19 cellular contexts compared by ENCODE assay signal in genomic region chr2:46565364-46565763, GRCh38. TPM values are rescaled to one million over a fixed set of nuclear protein-coding genes. Genes with fewer than 3 reads are reported as not detected.
DNase-seq lines count a peak whose midpoint lies in the region; ATAC-seq, FAIRE-seq and TF ChIP-seq lines count a peak whose summit lies in the region.
"Had no signal": no experiment of that assay in that cellular context is flagged by ENCODE, and none has a peak within 500 bp of the region (broad histone marks: within the 10 kb centered on the region; RNA-seq: fewer than 3 reads in every experiment).

No MANE protein-coding gene starts in this region.

- ATAC-seq in left cardiac atrium (no peak), GM12878 (no peak), HG02678 (IDR thresholded peaks at IDR 0.05; ENCODE audit: unreplicated experiment) (no peak)
- no peak for ATAC-seq in stimulated activated naive B cell treated with anti-CD40 and anti-IgM and Interleukin-4, amounts not matched to agents 10 μg/mL and 1 μg/mL and 100 μg/mL, for 72 hours (replicated peaks)
- ATAC-seq: PC-3 had no signal

- no peak overlapping the region for H2AFZ ChIP-seq in GM12878 (ENCODE audit: control insufficient read depth, low read depth, low read length)

- H3K27ac ChIP-seq in left ventricle myocardium inferior (replicated peaks) (peak overlapping the region; percentile 87), GM12878 (ENCODE audit: control insufficient read depth, insufficient read depth) (no peak overlapping the region), transverse colon (no peak overlapping the region)
- H3K27ac ChIP-seq: SK-N-MC had no signal

- no peaks in the 10 kb centered on the region for H3K9me3 Mint-ChIP-seq in IgD-negative memory B cell
- peaks cover 0 to 5% of the 10 kb centered on the region in 2 donors for H3K9me3 Mint-ChIP-seq in stimulated activated naive B cell treated with anti-CD40 and anti-IgM and Interleukin-4, amounts not matched to agents 10 μg/mL and 1 μg/mL and 100 μg/mL, for 72 hours

- BruUV-seq in GM12878 (replicated peaks; lab: Mats Ljungman, UMichigan): no TSS peak

- peaks cover 25% of the 10 kb centered on the region for H3K79me2 ChIP-seq in GM12878 (ENCODE audit: control insufficient read depth, insufficient read depth, low read length)

- POLR2A ChIA-PET in GM12878 (lab: Charles Lee): interaction anchor here (0.6 to 2.1 kb wide), 6 partner anchors 16 to 187 kb away, joined by 3 to 9 read pairs (median 4); no protein-coding TSS in a partner anchor

- peak overlapping the region in 2 of 4 donors; percentile 46 to 87 for H3K4me3 Mint-ChIP-seq in IgD-negative memory B cell
- peak overlapping the region; percentile 29 to 39 for H3K4me3 Mint-ChIP-seq in stimulated activated naive B cell treated with anti-CD40 and anti-IgM and Interleukin-4, amounts not matched to agents 10 μg/mL and 1 μg/mL and 100 μg/mL, for 72 hours

- H3K4me3 ChIP-seq in left ventricle myocardium inferior (peak overlapping the region; percentile 24), GM12878 (no peak overlapping the region), transverse colon (no peak overlapping the region)
- H3K4me3 ChIP-seq: SK-N-MC had no signal

- FAIRE-seq in GM12878 (lab: Jason Lieb, UNC) (no peak), HTR-8/SVneo (lab: Jason Lieb, UNC) (no peak)
- FAIRE-seq: GM12891 had no signal

- H3K4me1 Mint-ChIP-seq in IgD-negative memory B cell: peaks cover 61 to 86% (median 81%) of the 10 kb centered on the region in 3 donors
- peaks cover 68 to 92% of the 10 kb centered on the region in 2 donors for H3K4me1 Mint-ChIP-seq in stimulated activated naive B cell treated with anti-CD40 and anti-IgM and Interleukin-4, amounts not matched to agents 10 μg/mL and 1 μg/mL and 100 μg/mL, for 72 hours

- WGBS in GM12878 (ENCODE audit: insufficient coverage, insufficient replicate concordance, low lambda C conversion rate, missing lambda C conversion rate): 95% methylated on average over 3 of the region's 3 CpGs
- 87 to 100% methylated on average over 1 to 3 of the region's 3 CpGs for WGBS in transverse colon (ENCODE audit: low coverage in 1 of 2), 2 donors

- SMC1A ChIA-PET in GM12878 (lab: Charles Lee; ENCODE audit: uncharacterized antibody, unreplicated experiment): interaction anchor here (0.6 to 9.1 kb wide), 8 partner anchors 8 to 38 kb away, joined by 3 to 188 read pairs (median 5); no protein-coding TSS in a partner anchor

- CTCF ChIA-PET in GM12878 (lab: Yijun Ruan, JAX): interaction anchor here (0.8 to 4.6 kb wide), 4 partner anchors 9 to 30 kb away, joined by 3 to 29 read pairs (median 4); no protein-coding TSS in a partner anchor

- peaks cover 97% of the 10 kb centered on the region for H3K4me1 ChIP-seq in left ventricle myocardium inferior
- peaks cover 72% of the 10 kb centered on the region for H3K4me1 ChIP-seq in GM12878 (ENCODE audit: control insufficient read depth, insufficient read depth, low read length)
- peaks cover 9 to 60% (median 24%) of the 10 kb centered on the region in 4 donors for H3K4me1 ChIP-seq in transverse colon
- H3K4me1 ChIP-seq: BE2C had no signal

- in situ Hi-C loops in GM12878 (cut with MboI) (no loop called here), transverse colon (cut with MboI; ENCODE audit: low pct_ligation_motif_present in 1 of 4, low pct_unique_long_range_greater_than_20kb in 1 of 4, low sequenced_read_pairs in 3 of 4) (no loop called here)

- no peak for TF ChIP-seq RAD21 in GM12878 (IDR thresholded peaks at IDR 0.05; ENCODE audit: insufficient read depth, low read depth, low read length)

- intact Hi-C loops in left ventricle myocardium inferior (cut with micrococcal nuclease): no loop called here
- intact Hi-C loops in left cardiac atrium (cut with DNase I): loop anchor here in 1 of 2 donors (2.0 kb wide), 1 partner anchor 19 kb away; no protein-coding TSS in a partner anchor
- intact Hi-C loops in GM12878 (cut with micrococcal nuclease; ENCODE audit: unreplicated experiment): no loop called here
- intact Hi-C loops in transverse colon (cut with DNase I; ENCODE audit: low total_unique reads): no loop called here

- peaks cover 5% of the 10 kb centered on the region for H3K36me3 ChIP-seq in left ventricle myocardium inferior
- peaks cover 2 to 18% of the 10 kb centered on the region in 2 experiments; a peak in 2 of 4 replicates for H3K36me3 ChIP-seq in GM12878 (ENCODE audit: control insufficient read depth in 2 of 2, insufficient read depth in 2 of 2, low read length in 1 of 2)
- H3K36me3 ChIP-seq in transverse colon: no peaks in the 10 kb centered on the region

- TF ChIP-seq EP300 in GM12878 (IDR thresholded peaks at IDR 0.05; ENCODE audit: borderline replicate concordance in 1 of 2, control insufficient read depth in 1 of 2, low read depth in 2 of 2, low read length in 2 of 2): no peak
- no peak for TF ChIP-seq EP300 in transverse colon (IDR thresholded peaks at IDR 0.05; ENCODE audit: low read depth)

- H4K20me1 ChIP-seq in GM12878 (ENCODE audit: control insufficient read depth, insufficient read depth): no peaks in the 10 kb centered on the region

- TF ChIP-seq CTCF in left ventricle myocardium inferior (IDR thresholded peaks at IDR 0.05; ENCODE audit: borderline replicate concordance) (no peak), GM12878 (IDR thresholded peaks at IDR 0.05 in 2 of 3, conservative IDR thresholded peaks at IDR 0.05 in 1 of 3; ENCODE audit: control insufficient read depth in 2 of 3, extremely low read depth in 1 of 3, insufficient read depth in 1 of 3, low read depth in 3 of 3, low read length in 3 of 3) (no peak), transverse colon (IDR thresholded peaks at IDR 0.05) (no peak)

- H3K27me3 ChIP-seq in left ventricle myocardium inferior (ENCODE audit: low read depth) (no peaks in the 10 kb centered on the region), GM12878 (replicated peaks in 1 of 2; ENCODE audit: control insufficient read depth in 2 of 2, insufficient read depth in 2 of 2, low read length in 1 of 2) (no peaks in the 10 kb centered on the region), transverse colon (no peaks in the 10 kb centered on the region)
- H3K27me3 ChIP-seq: BE2C had no signal

- no peaks in the 10 kb centered on the region for H3K27me3 Mint-ChIP-seq in IgD-negative memory B cell
- no peaks in the 10 kb centered on the region for H3K27me3 Mint-ChIP-seq in stimulated activated naive B cell treated with anti-CD40 and anti-IgM and Interleukin-4, amounts not matched to agents 10 μg/mL and 1 μg/mL and 100 μg/mL, for 72 hours

- TF ChIP-seq POLR2A in GM12878 (IDR thresholded peaks at IDR 0.05; ENCODE audit: low read depth, low read length) (no peak), transverse colon (IDR thresholded peaks at IDR 0.05) (no peak)

- H3K9ac ChIP-seq in GM12878 (ENCODE audit: control insufficient read depth, insufficient read depth, low read length): no peak overlapping the region

- RAD21 ChIA-PET in GM12878 (lab: Charles Lee; ENCODE audit: unreplicated experiment): interaction anchor here (1.3 to 4.2 kb wide), 4 partner anchors 12 to 20 kb away, joined by 4 to 23 read pairs (median 6); no protein-coding TSS in a partner anchor

- H3K36me3 Mint-ChIP-seq in IgD-negative memory B cell: peaks cover 8% of the 10 kb centered on the region
- H3K36me3 Mint-ChIP-seq in stimulated activated naive B cell treated with anti-CD40 and anti-IgM and Interleukin-4, amounts not matched to agents 10 μg/mL and 1 μg/mL and 100 μg/mL, for 72 hours: peaks cover 27 to 52% of the 10 kb centered on the region in 2 donors

- H3K9me3 ChIP-seq in left ventricle myocardium inferior (replicated peaks): no peaks in the 10 kb centered on the region
- no peaks in the 10 kb centered on the region for H3K9me3 ChIP-seq in GM12878 (replicated peaks; ENCODE audit: control insufficient read depth, insufficient read depth, low read length)
- no peaks in the 10 kb centered on the region for H3K9me3 ChIP-seq in transverse colon
- H3K9me3 ChIP-seq: BE2C had no signal

- peak overlapping the region; percentile 42; the same call in 1 of the 2 replicates for H3K4me2 ChIP-seq in GM12878 (ENCODE audit: control insufficient read depth, insufficient read depth)

- peak overlapping the region; percentile 48 to 83 (median 82) for H3K27ac Mint-ChIP-seq in IgD-negative memory B cell
- peak overlapping the region; percentile 68 for H3K27ac Mint-ChIP-seq in stimulated activated naive B cell treated with anti-CD40 and anti-IgM and Interleukin-4, amounts not matched to agents 10 μg/mL and 1 μg/mL and 100 μg/mL, for 72 hours

- DNase-seq in left ventricle myocardium inferior (no peak), left cardiac atrium (no peak), GM12878 (ENCODE audit: low read depth, low spot score) (no peak), transverse colon (no peak), HTR-8/SVneo (ENCODE audit: insufficient read length, low spot score) (no peak)
- DNase-seq in stimulated activated naive B cell treated with anti-CD40 and anti-IgM and Interleukin-4, amounts not matched to agents 10 μg/mL and 1 μg/mL and 100 μg/mL, for 72 hours: no peak
- DNase-seq: BE2C, COR-L47, DMS53, KBM-7, NCI-H187 treated with DMSO at 0.1 percent for 48 hours, NCI-H2171, NCI-H510A treated with DMSO at 0.1 percent for 48 hours, PC-3, T-helper 1 cell had no signal

RNA-seq across cellular contexts. Expression of gene ATP6V1E2, which starts 23.0 kb away (rescaled TPM):
- total RNA-seq in left ventricle myocardium inferior: 9.1 TPM
- 1 to 10 TPM; 4.1 to 6.5 TPM for total RNA-seq in left cardiac atrium
- polyA plus RNA-seq in IgD-negative memory B cell: 11.6 TPM
- total RNA-seq in GM12878 (2013; cell fraction: nucleolus; rRNA removed): 14.5 and 16.0 TPM in 2 replicates
- 7.5 and 8.8 TPM in 2 replicates for total RNA-seq in GM12878 (2014; rRNA removed)
- 7.9 and 8.3 TPM in 2 replicates for total RNA-seq in GM12878 (2014; rRNA removed; fragmentation: Illumina TruSeq; extraction: Trizol)
- 6.8 and 8.9 TPM in 2 replicates for total RNA-seq in GM12878 (2021)
- polyA plus RNA-seq in GM12878 (2011; ENCODE audit: low read depth): 5.3 TPM
- polyA plus RNA-seq in GM12878 (2011; rRNA removed): 8.2 and 9.4 TPM in 2 replicates
- 8.1 and 8.3 TPM in 2 replicates for polyA plus RNA-seq in GM12878 (2011; cell fraction: cytosol; rRNA removed)
- 9.7 and 10.9 TPM in 2 replicates for polyA plus RNA-seq in GM12878 (2011; cell fraction: nucleus; rRNA removed)
- polyA plus RNA-seq in GM12878 (2012): 7.6 and 9.1 TPM in 2 replicates
- 8.6 and 9.0 TPM in 2 replicates for polyA plus RNA-seq in GM12878 (2014; fragmentation: Illumina TruSeq; extraction: Trizol)
- polyA plus RNA-seq in GM12878 (2014; fragmentation: Nextera tagmentation; extraction: Ambion mirVana): 1 to 10 TPM; 2.7 to 3.9 TPM
- polyA plus RNA-seq in GM12878 (2014; rRNA removed): 5.9 and 6.4 TPM in 2 replicates
- polyA plus RNA-seq in GM12878 (2016; fragmentation: Nextera tagmentation; extraction: Ambion mirVana): 1 to 10 TPM; 5.4 to 6.7 TPM
- polyA minus RNA-seq in GM12878 (2011; rRNA and poly(A)+ RNA removed): 8.4 and 9.1 TPM in 2 replicates
- 4.2 and 6.7 TPM in 2 replicates for polyA minus RNA-seq in GM12878 (2011; cell fraction: cytosol; rRNA and poly(A)+ RNA removed)
- 6.5 and 9.8 TPM in 2 replicates for polyA minus RNA-seq in GM12878 (2011; cell fraction: nucleus; rRNA and poly(A)+ RNA removed)
- total RNA-seq in transverse colon: 1 to 10 TPM in 3 of 4 donors, not detected in 1; 1.2 to 3.2 (median 2.2) TPM

RNA-seq across cellular contexts. Expression of gene RHOQ, which starts 23.1 kb away (rescaled TPM):
- total RNA-seq in left ventricle myocardium inferior (380 TPM), left cardiac atrium (100 to 1,000 TPM; 156 to 186 TPM), GM12878 (2014; rRNA removed) (23.6 and 26.9 TPM in 2 replicates), GM12878 (2014; rRNA removed; fragmentation: Illumina TruSeq; extraction: Trizol) (30.9 and 32.2 TPM in 2 replicates), GM12878 (2021) (25.6 and 28.3 TPM in 2 replicates), transverse colon (10 to 100 TPM in 3 of 4 donors, 1 to 10 TPM in 1; 8.2 to 58.1 (median 41.6) TPM)
- polyA plus RNA-seq in IgD-negative memory B cell (8.0 TPM), GM12878 (2011; rRNA removed) (79.6 and 87.5 TPM in 2 replicates), GM12878 (2014; fragmentation: Illumina TruSeq; extraction: Trizol) (39.3 and 43.3 TPM in 2 replicates), GM12878 (2014; fragmentation: Nextera tagmentation; extraction: Ambion mirVana) (10 to 100 TPM; 11.7 to 12.2 TPM), GM12878 (2014; rRNA removed) (24.0 and 25.7 TPM in 2 replicates), GM12878 (2016; fragmentation: Nextera tagmentation; extraction: Ambion mirVana) (1 to 10 TPM; 4.6 to 6.0 TPM)
- total RNA-seq in GM12878 (2013; cell fraction: nucleolus; rRNA removed): 132 and 135 TPM in 2 replicates
- polyA plus RNA-seq in GM12878 (2011; ENCODE audit: low read depth): 26.9 TPM
- 38.2 and 51.3 TPM in 2 replicates for polyA plus RNA-seq in GM12878 (2011; cell fraction: cytosol; rRNA removed)
- 113 and 146 TPM in 2 replicates for polyA plus RNA-seq in GM12878 (2011; cell fraction: nucleus; rRNA removed)
- 48.1 and 55.1 TPM in 2 replicates for polyA plus RNA-seq in GM12878 (2012)
- polyA minus RNA-seq in GM12878 (2011; rRNA and poly(A)+ RNA removed): 45.8 and 52.7 TPM in 2 replicates
- 14.4 and 17.3 TPM in 2 replicates for polyA minus RNA-seq in GM12878 (2011; cell fraction: cytosol; rRNA and poly(A)+ RNA removed)
- 60.0 and 84.1 TPM in 2 replicates for polyA minus RNA-seq in GM12878 (2011; cell fraction: nucleus; rRNA and poly(A)+ RNA removed)

RNA-seq across cellular contexts. Expression of gene PIGF, which starts 51.5 kb away (rescaled TPM):
- total RNA-seq in left ventricle myocardium inferior (10.3 TPM), left cardiac atrium (10 to 100 TPM; 11.7 to 16.5 TPM), GM12878 (2014; rRNA removed) (17.5 and 26.9 TPM in 2 replicates), GM12878 (2014; rRNA removed; fragmentation: Illumina TruSeq; extraction: Trizol) (18.8 and 21.1 TPM in 2 replicates), GM12878 (2021) (19.7 and 19.8 TPM in 2 replicates), transverse colon (10 to 100 TPM in 2 of 4 donors, 1 to 10 TPM in 2; 4.6 to 38.1 (median 14.4) TPM)
- polyA plus RNA-seq in IgD-negative memory B cell (13.4 TPM), GM12878 (2011; rRNA removed) (65.3 and 88.6 TPM in 2 replicates), GM12878 (2014; fragmentation: Illumina TruSeq; extraction: Trizol) (21.5 and 27.7 TPM in 2 replicates), GM12878 (2014; fragmentation: Nextera tagmentation; extraction: Ambion mirVana) (10 to 100 TPM; 71.6 to 84.1 TPM), GM12878 (2014; rRNA removed) (16.4 and 24.2 TPM in 2 replicates), GM12878 (2016; fragmentation: Nextera tagmentation; extraction: Ambion mirVana) (10 to 100 TPM; 58.5 to 63.5 TPM)
- 113 and 119 TPM in 2 replicates for total RNA-seq in GM12878 (2013; cell fraction: nucleolus; rRNA removed)
- polyA plus RNA-seq in GM12878 (2011; ENCODE audit: low read depth): 16.5 TPM
- 23.4 and 24.3 TPM in 2 replicates for polyA plus RNA-seq in GM12878 (2011; cell fraction: cytosol; rRNA removed)
- polyA plus RNA-seq in GM12878 (2011; cell fraction: nucleus; rRNA removed): 39.6 and 44.4 TPM in 2 replicates
- polyA plus RNA-seq in GM12878 (2012): 18.8 and 28.7 TPM in 2 replicates
- polyA minus RNA-seq in GM12878 (2011; rRNA and poly(A)+ RNA removed): 24.1 and 34.1 TPM in 2 replicates
- 12.8 and 16.2 TPM in 2 replicates for polyA minus RNA-seq in GM12878 (2011; cell fraction: cytosol; rRNA and poly(A)+ RNA removed)
- polyA minus RNA-seq in GM12878 (2011; cell fraction: nucleus; rRNA and poly(A)+ RNA removed): 42.1 and 60.4 TPM in 2 replicates

RNA-seq across cellular contexts. Expression of gene CRIPT, which starts 51.7 kb away (rescaled TPM):
- total RNA-seq in left ventricle myocardium inferior (19.4 TPM), left cardiac atrium (10 to 100 TPM; 13.9 to 15.3 TPM), GM12878 (2014; rRNA removed) (5.3 and 8.4 TPM in 2 replicates), GM12878 (2014; rRNA removed; fragmentation: Illumina TruSeq; extraction: Trizol) (7.3 and 8.4 TPM in 2 replicates), GM12878 (2021) (6.9 and 7.3 TPM in 2 replicates), transverse colon (10 to 100 TPM in 3 of 4 donors, 1 to 10 TPM in 1; 6.0 to 18.1 (median 14.7) TPM)
- polyA plus RNA-seq in IgD-negative memory B cell (15.5 TPM), GM12878 (2011; rRNA removed) (12.7 and 21.2 TPM in 2 replicates), GM12878 (2014; fragmentation: Illumina TruSeq; extraction: Trizol) (9.4 and 12.2 TPM in 2 replicates), GM12878 (2014; fragmentation: Nextera tagmentation; extraction: Ambion mirVana) (10 to 100 TPM; 27.2 to 31.1 TPM), GM12878 (2014; rRNA removed) (3.6 and 6.2 TPM in 2 replicates), GM12878 (2016; fragmentation: Nextera tagmentation; extraction: Ambion mirVana) (10 to 100 TPM; 18.8 to 22.0 TPM)
- total RNA-seq in GM12878 (2013; cell fraction: nucleolus; rRNA removed): 24.2 and 26.8 TPM in 2 replicates
- 7.3 TPM for polyA plus RNA-seq in GM12878 (2011; ENCODE audit: low read depth)
- 2.6 and 4.1 TPM in 2 replicates for polyA plus RNA-seq in GM12878 (2011; cell fraction: cytosol; rRNA removed)
- polyA plus RNA-seq in GM12878 (2011; cell fraction: nucleus; rRNA removed): 3.7 and 4.0 TPM in 2 replicates
- 8.1 and 11.8 TPM in 2 replicates for polyA plus RNA-seq in GM12878 (2012)
- polyA minus RNA-seq in GM12878 (2011; rRNA and poly(A)+ RNA removed): 3.3 and 3.9 TPM in 2 replicates
- 1.0 and 2.1 TPM in 2 replicates for polyA minus RNA-seq in GM12878 (2011; cell fraction: cytosol; rRNA and poly(A)+ RNA removed)
- polyA minus RNA-seq in GM12878 (2011; cell fraction: nucleus; rRNA and poly(A)+ RNA removed): 4.4 and 6.9 TPM in 2 replicates
